ENCODE assay signal across 12 cellular contexts in genomic region chr5:129400395-129400983, GRCh38. TPM values are rescaled to one million over a fixed set of nuclear protein-coding genes. Genes with fewer than 3 reads are reported as not detected.
DNase-seq lines count a peak whose midpoint lies in the region; ATAC-seq and TF ChIP-seq lines count a peak whose summit lies in the region.
"Had no signal": no experiment of that assay in that cellular context is flagged by ENCODE, and none has a peak within 500 bp of the region (broad histone marks: within the 10 kb centered on the region; RNA-seq: fewer than 3 reads in every experiment).

No MANE protein-coding gene starts in this region.

- WGBS in gastroesophageal sphincter (ENCODE audit: low coverage in 1 of 2), 2 donors, result 33 to 43% methylated on average over 5 of the region's 5 CpGs

- H3K4me3 Mint-ChIP-seq in activated naive CD4-positive, alpha-beta T cell treated with anti-CD3 and anti-CD28 coated beads, Interleukin-2, amount 10 ng/mL, durations not matched to agents 7 days and 5 days, result no peak overlapping the region
- no peak overlapping the region for H3K4me3 Mint-ChIP-seq in activated CD4-positive, alpha-beta T cell treated with anti-CD3 and anti-CD28 coated beads, Interleukin-2, amount 10 ng/mL, durations not matched to agents 24 days and 14 days

- in situ Hi-C loops in Panc1 (cut with HindIII; ENCODE audit: low pct_unique_long_range_greater_than_20kb, low sequenced_read_pairs), result no loop called here

- H3K9me3 ChIP-seq in A673 (ENCODE audit: low read depth, low read length, poor library complexity, severe bottlenecking) (no peaks in the 10 kb centered on the region), Panc1 (ENCODE audit: control insufficient read depth, insufficient read depth, low read depth, low read length) (no peaks in the 10 kb centered on the region), gastroesophageal sphincter (no peaks in the 10 kb centered on the region)
- H3K9me3 ChIP-seq: right lobe of liver had no signal

- peaks cover 12% of the 10 kb centered on the region for H3K27me3 ChIP-seq in A673 (replicated peaks; ENCODE audit: insufficient read depth, low read depth, low read length, poor library complexity)
- no peaks in the 10 kb centered on the region for H3K27me3 ChIP-seq in GM06990 (replicated peaks; ENCODE audit: control insufficient read depth, insufficient read depth, low read length)
- no peaks in the 10 kb centered on the region for H3K27me3 ChIP-seq in Panc1 (ENCODE audit: control insufficient read depth, insufficient read depth, low read length)
- H3K27me3 ChIP-seq in gastroesophageal sphincter, result no peaks in the 10 kb centered on the region
- H3K27me3 ChIP-seq: right lobe of liver had no signal

- no peak overlapping the region for H3K27ac Mint-ChIP-seq in activated naive CD4-positive, alpha-beta T cell treated with anti-CD3 and anti-CD28 coated beads, Interleukin-2, amount 10 ng/mL, durations not matched to agents 7 days and 5 days
- no peak overlapping the region for H3K27ac Mint-ChIP-seq in activated CD4-positive, alpha-beta T cell treated with anti-CD3 and anti-CD28 coated beads, Interleukin-2, amount 10 ng/mL, durations not matched to agents 24 days and 14 days

- POLR2A ChIA-PET in A673 (lab: Charles Lee; ENCODE audit: low non-redundant PET) (no interaction called here), Panc1 (lab: Charles Lee) (no interaction called here)

- ATAC-seq in Panc1 (no peak), gastroesophageal sphincter (no peak), GM21737 (IDR thresholded peaks at IDR 0.05; ENCODE audit: unreplicated experiment) (no peak)
- ATAC-seq: right lobe of liver had no signal

- H3K27ac ChIP-seq in A673 (ENCODE audit: low read depth, low read length, poor library complexity, severe bottlenecking), result no peak overlapping the region
- H3K27ac ChIP-seq in Panc1 (ENCODE audit: low read length), result no peak overlapping the region
- H3K27ac ChIP-seq in gastroesophageal sphincter, result no peak overlapping the region
- H3K27ac ChIP-seq: right lobe of liver had no signal

- no peak for DNase-seq in A673 (ENCODE audit: low spot score)
- DNase-seq in GM06990 (ENCODE audit: extremely low read depth, insufficient read length), result no peak
- DNase-seq in Panc1 (ENCODE audit: low read depth, low spot score), result no peak
- no peak for DNase-seq in activated naive CD4-positive, alpha-beta T cell treated with anti-CD3 and anti-CD28 coated beads, Interleukin-2, amount 10 ng/mL, durations not matched to agents 7 days and 5 days
- DNase-seq in activated gamma-delta T cell treated with Interleukin-2 at 50 U/mL for 16 hours, result no peak
- no peak for DNase-seq in activated CD4-positive, alpha-beta T cell treated with anti-CD3 and anti-CD28 coated beads, Interleukin-2, amount 10 ng/mL, durations not matched to agents 24 days and 14 days
- DNase-seq: NCI-H510A treated with DMSO at 0.1 percent for 48 hours; right lobe of liver; stimulated activated CD8-positive, alpha-beta memory T cell treated with anti-CD3 and anti-CD28 coated beads, Interleukin-4, amount 100 ng/mL, for 48 hours had no signal

- no peak for TF ChIP-seq POLR2A in gastroesophageal sphincter (IDR thresholded peaks at IDR 0.05)

- TF ChIP-seq EP300 in gastroesophageal sphincter (IDR thresholded peaks at IDR 0.05), result no peak

- peaks cover 8% of the 10 kb centered on the region for H3K9me3 Mint-ChIP-seq in activated naive CD4-positive, alpha-beta T cell treated with anti-CD3 and anti-CD28 coated beads, Interleukin-2, amount 10 ng/mL, durations not matched to agents 7 days and 5 days
- H3K9me3 Mint-ChIP-seq in activated CD4-positive, alpha-beta T cell treated with anti-CD3 and anti-CD28 coated beads, Interleukin-2, amount 10 ng/mL, durations not matched to agents 24 days and 14 days, result peaks cover 4% of the 10 kb centered on the region

- intact Hi-C loops in A673 (cut with micrococcal nuclease; ENCODE audit: unreplicated experiment) (loop anchor here (5.0 kb wide), 1 partner anchor 367 kb away; no protein-coding TSS in a partner anchor), Panc1 (cut with micrococcal nuclease; ENCODE audit: unreplicated experiment) (no loop called here)
- intact Hi-C loops in activated CD4-positive, alpha-beta T cell treated with anti-CD3 and anti-CD28 coated beads, Interleukin-2, amount 10 ng/mL, durations not matched to agents 24 days and 14 days (cut with micrococcal nuclease), result no loop called here

- H3K36me3 ChIP-seq in A673 (ENCODE audit: insufficient read depth, low read length, poor library complexity, severe bottlenecking) (no peaks in the 10 kb centered on the region), GM06990 (ENCODE audit: control insufficient read depth, insufficient read depth, low read length) (no peaks in the 10 kb centered on the region), Panc1 (ENCODE audit: control insufficient read depth, insufficient read depth, low read length) (no peaks in the 10 kb centered on the region), gastroesophageal sphincter (no peaks in the 10 kb centered on the region)
- H3K36me3 ChIP-seq: right lobe of liver had no signal

- no peaks in the 10 kb centered on the region for H3K4me1 Mint-ChIP-seq in activated naive CD4-positive, alpha-beta T cell treated with anti-CD3 and anti-CD28 coated beads, Interleukin-2, amount 10 ng/mL, durations not matched to agents 7 days and 5 days
- no peaks in the 10 kb centered on the region for H3K4me1 Mint-ChIP-seq in activated CD4-positive, alpha-beta T cell treated with anti-CD3 and anti-CD28 coated beads, Interleukin-2, amount 10 ng/mL, durations not matched to agents 24 days and 14 days

- H3K4me1 ChIP-seq in A673 (ENCODE audit: insufficient read depth, low read length, poor library complexity, severe bottlenecking) (no peaks in the 10 kb centered on the region), Panc1 (ENCODE audit: control insufficient read depth, insufficient read depth, low read length) (no peaks in the 10 kb centered on the region), gastroesophageal sphincter (no peaks in the 10 kb centered on the region)
- H3K4me1 ChIP-seq: right lobe of liver had no signal

- no peaks in the 10 kb centered on the region for H3K27me3 Mint-ChIP-seq in activated naive CD4-positive, alpha-beta T cell treated with anti-CD3 and anti-CD28 coated beads, Interleukin-2, amount 10 ng/mL, durations not matched to agents 7 days and 5 days
- H3K27me3 Mint-ChIP-seq in activated CD4-positive, alpha-beta T cell treated with anti-CD3 and anti-CD28 coated beads, Interleukin-2, amount 10 ng/mL, durations not matched to agents 24 days and 14 days, result no peaks in the 10 kb centered on the region

- H3K4me3 ChIP-seq in A673 (ENCODE audit: low read depth, low read length, poor library complexity, severe bottlenecking) (no peak overlapping the region), GM06990 (replicated peaks; ENCODE audit: low read depth, low read length) (no peak overlapping the region), Panc1 (ENCODE audit: low read depth in 2 of 2, low read length in 2 of 2) (no peak overlapping the region), gastroesophageal sphincter (no peak overlapping the region)
- H3K4me3 ChIP-seq: right lobe of liver had no signal

- BruUV-seq in A673 (replicated peaks; lab: Mats Ljungman, UMichigan) (no TSS peak), Panc1 (replicated peaks; lab: Mats Ljungman, UMichigan) (no TSS peak)

- CTCF ChIA-PET in A673 (lab: Charles Lee) (no interaction called here), Panc1 (lab: Charles Lee) (no interaction called here)
- CTCF ChIA-PET in activated naive CD4-positive, alpha-beta T cell treated with anti-CD3 and anti-CD28 coated beads, Interleukin-2, amount 10 ng/mL, durations not matched to agents 7 days and 5 days (lab: Charles Lee), result no interaction called here

- peak; percentile 42; the same call in 1 of the 2 replicates for TF ChIP-seq CTCF in A673 (conservative IDR thresholded peaks at IDR 0.05; ENCODE audit: low read depth, low read length)
- TF ChIP-seq CTCF in GM06990 (IDR thresholded peaks at IDR 0.05; ENCODE audit: insufficient read depth, low read length, poor library complexity, severe bottlenecking), result peak; percentile 11
- TF ChIP-seq CTCF in Panc1 (IDR thresholded peaks at IDR 0.05), result peak; percentile 22; the same call in 1 of the 2 replicates
- peak in 3 of 4 experiments; percentile 12 to 25 (median 13) for TF ChIP-seq CTCF in gastroesophageal sphincter (IDR thresholded peaks at IDR 0.05)

- H3K36me3 Mint-ChIP-seq in activated naive CD4-positive, alpha-beta T cell treated with anti-CD3 and anti-CD28 coated beads, Interleukin-2, amount 10 ng/mL, durations not matched to agents 7 days and 5 days, result no peaks in the 10 kb centered on the region
- no peaks in the 10 kb centered on the region for H3K36me3 Mint-ChIP-seq in activated CD4-positive, alpha-beta T cell treated with anti-CD3 and anti-CD28 coated beads, Interleukin-2, amount 10 ng/mL, durations not matched to agents 24 days and 14 days (ENCODE audit: low read depth)

RNA-seq across cellular contexts. Expression of gene ADAMTS19, which starts 59.6 kb away (rescaled TPM):
- total RNA-seq in A673 (2021), result not detected in 2 replicates
- total RNA-seq in Panc1 (2021; ENCODE audit: unreplicated experiment), result not detected
- polyA plus RNA-seq in Panc1 (2012; ENCODE audit: insufficient read length), result not detected
- 10 to 100 TPM in 1 of 4 donors, 1 to 10 TPM in 2, under 1 TPM in 1; 0.94 to 11.3 (median 4.4) TPM for total RNA-seq in gastroesophageal sphincter
- not detected in 2 replicates for total RNA-seq in activated CD4-positive, alpha-beta T cell treated with anti-CD3 and anti-CD28 coated beads, Interleukin-2, amount 10 ng/mL, durations not matched to agents 24 days and 14 days
- total RNA-seq: right lobe of liver had no signal
- polyA plus RNA-seq: liver had no signal
